Comparison of ENCODE assay signal across 3 cellular contexts in the genomic region with DNA sequence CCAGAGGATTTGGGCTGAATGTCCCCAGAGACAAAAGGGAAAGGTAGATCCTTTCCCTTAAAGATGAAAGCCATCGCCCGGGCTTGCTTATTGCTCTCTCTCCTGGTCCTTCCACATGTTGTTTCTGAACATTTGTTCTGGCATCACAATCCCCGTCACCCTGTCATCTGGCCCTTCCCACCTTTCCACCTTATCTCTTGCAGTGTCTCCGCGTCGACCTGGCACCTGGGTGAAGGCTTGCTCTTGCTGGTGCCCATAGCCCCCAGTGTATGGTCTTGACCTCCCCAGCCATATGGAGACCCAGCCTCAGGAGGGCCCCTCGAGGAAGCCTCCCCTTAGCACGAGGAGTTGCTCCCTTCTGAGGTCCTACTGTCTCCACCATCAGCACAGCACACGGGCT.
"Had no signal": no experiment of that assay in that cellular context is flagged by ENCODE, and none has a peak within 500 bp of the region (broad histone marks: within the 10 kb centered on the region; RNA-seq: fewer than 3 reads in every experiment).

No MANE protein-coding gene starts in this region.

- ATAC-seq: GM12878 had no signal

- DNase-seq: GDM1, GF-D8 had no signal

- H3K4me3 ChIP-seq: GM12878 had no signal
